Comparison of ENCODE assay signal across 14 cellular contexts in the genomic region with DNA sequence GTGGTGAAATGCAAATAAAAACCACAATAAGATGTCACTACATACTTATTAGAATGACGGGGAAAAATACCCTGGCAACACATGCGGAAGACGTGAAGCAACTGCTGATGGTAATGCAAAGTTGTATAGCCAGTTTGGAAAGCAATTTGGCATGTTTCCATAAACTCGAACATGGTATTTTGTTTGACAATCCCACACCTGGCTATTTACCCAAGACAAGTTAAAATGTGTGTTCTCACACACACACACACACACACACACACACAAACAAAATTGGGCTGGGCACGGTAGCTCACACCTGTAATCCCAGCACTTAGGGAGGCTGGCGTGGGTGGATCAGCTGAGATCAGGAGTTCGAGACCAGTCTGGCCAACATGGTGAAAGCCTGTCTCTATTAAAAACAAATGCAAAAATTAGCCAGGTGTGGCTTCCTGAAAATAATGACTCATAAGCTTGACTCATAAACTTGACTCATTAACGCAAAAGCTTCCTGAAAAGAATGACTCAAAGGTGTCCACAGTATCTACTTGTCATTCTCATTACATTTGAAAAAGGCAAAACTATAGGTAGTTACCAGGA.
DNase-seq lines count a peak whose midpoint lies in the region; ATAC-seq, FAIRE-seq and TF ChIP-seq lines count a peak whose summit lies in the region.
"Had no signal": no experiment of that assay in that cellular context is flagged by ENCODE, and none has a peak within 500 bp of the region (broad histone marks: within the 10 kb centered on the region; RNA-seq: fewer than 3 reads in every experiment).

No MANE protein-coding gene starts in this region.

- no peaks in the 10 kb centered on the region for H3K36me3 ChIP-seq in effector memory CD4-positive, alpha-beta T cell (ENCODE audit: control insufficient read depth, insufficient read depth, low read length)

- no peaks in the 10 kb centered on the region for H3K9me3 ChIP-seq in effector memory CD4-positive, alpha-beta T cell (ENCODE audit: control insufficient read depth, low read length)

- no peak overlapping the region for H3K27ac ChIP-seq in effector memory CD4-positive, alpha-beta T cell (ENCODE audit: insufficient read depth, low read length, poor library complexity, severe bottlenecking)

- no peaks in the 10 kb centered on the region for H3K27me3 Mint-ChIP-seq in stimulated activated naive CD8-positive, alpha-beta T cell treated with anti-CD3 and anti-CD28 coated beads, Interleukin-15, amount 100 ng/mL, for 72 hours
- H3K27me3 Mint-ChIP-seq: activated CD8-positive, alpha-beta memory T cell treated with anti-CD3 and anti-CD28 coated beads, Interleukin-2, amount 10 ng/mL, durations not matched to agents 7 days and 5 days; activated naive CD8-positive, alpha-beta T cell had no signal

- no peak overlapping the region for H3K27ac Mint-ChIP-seq in stimulated activated naive CD8-positive, alpha-beta T cell treated with anti-CD3 and anti-CD28 coated beads, Interleukin-15, amount 100 ng/mL, for 72 hours
- H3K27ac Mint-ChIP-seq: activated CD8-positive, alpha-beta memory T cell treated with anti-CD3 and anti-CD28 coated beads, Interleukin-2, amount 10 ng/mL, durations not matched to agents 7 days and 5 days; activated naive CD8-positive, alpha-beta T cell; stimulated activated effector memory CD8-positive, alpha-beta T cell treated with anti-CD3 and anti-CD28 coated beads, Interleukin-12 subunit alpha, Interleukin-12 subunit beta, amount 100 ng/mL, for 72 hours had no signal

- ATAC-seq in stimulated activated naive CD8-positive, alpha-beta T cell treated with anti-CD3 and anti-CD28 coated beads, Interleukin-15, Interleukin-2, amounts not matched to agents 100 U/mL and 50 U/mL, for 24 hours: peak; percentile 43
- no peak for ATAC-seq in stimulated activated naive CD8-positive, alpha-beta T cell treated with anti-CD3 and anti-CD28 coated beads, Interleukin-15, amount 100 ng/mL, for 72 hours
- ATAC-seq: activated CD8-positive, alpha-beta memory T cell treated with anti-CD3 and anti-CD28 coated beads, Interleukin-2, amount 10 ng/mL, durations not matched to agents 7 days and 5 days; stimulated activated effector memory CD8-positive, alpha-beta T cell treated with anti-CD3 and anti-CD28 coated beads, Interleukin-12 subunit alpha, Interleukin-12 subunit beta, amount 100 ng/mL, for 72 hours had no signal

- no peak for DNase-seq in stimulated activated naive CD8-positive, alpha-beta T cell treated with anti-CD3 and anti-CD28 coated beads, Interleukin-15, Interleukin-2, amounts not matched to agents 100 U/mL and 50 U/mL, for 24 hours
- no peak for DNase-seq in stimulated activated naive CD8-positive, alpha-beta T cell treated with anti-CD3 and anti-CD28 coated beads, Interleukin-15, amount 100 ng/mL, for 72 hours
- DNase-seq in NCI-H748 treated with DMSO at 0.1 percent for 48 hours (lab: John Stamatoyannopoulos, UW) (peak; percentile 90), epithelial cell of esophagus (ENCODE audit: low read depth) (peak; percentile 99), urothelium cell line (ENCODE audit: low spot score) (peak; percentile 25), HK-2 (ENCODE audit: unreplicated experiment) (no peak)
- DNase-seq in activated CD4-positive, alpha-beta T cell treated with anti-CD3 and anti-CD28 coated beads for 4 hours: no peak
- no peak for DNase-seq in effector memory CD4-positive, alpha-beta T cell
- DNase-seq: activated CD8-positive, alpha-beta memory T cell treated with anti-CD3 and anti-CD28 coated beads, Interleukin-2, amount 10 ng/mL, durations not matched to agents 7 days and 5 days; IMR-90; NCI-H1694 treated with DMSO at 0.1 percent for 48 hours had no signal

- H3K9me3 Mint-ChIP-seq in stimulated activated naive CD8-positive, alpha-beta T cell treated with anti-CD3 and anti-CD28 coated beads, Interleukin-15, amount 100 ng/mL, for 72 hours: peaks cover 11 to 15% of the 10 kb centered on the region in 2 donors

- no peaks in the 10 kb centered on the region for H3K4me1 ChIP-seq in effector memory CD4-positive, alpha-beta T cell (ENCODE audit: control insufficient read depth, insufficient read depth, low read length, poor library complexity, severe bottlenecking)

- H3K27me3 ChIP-seq in effector memory CD4-positive, alpha-beta T cell (replicated peaks; ENCODE audit: control insufficient read depth, insufficient read depth, low read length, poor library complexity, severe bottlenecking): no peaks in the 10 kb centered on the region

- H3K4me3 ChIP-seq in epithelial cell of esophagus (ENCODE audit: low read length): no peak overlapping the region
- H3K4me3 ChIP-seq in effector memory CD4-positive, alpha-beta T cell (ENCODE audit: insufficient read depth, low read depth, low read length, poor library complexity, severe bottlenecking): no peak overlapping the region

- peak; percentile 63 for FAIRE-seq in urothelium cell line (lab: Jason Lieb, UNC)
- FAIRE-seq: colon had no signal

- TF ChIP-seq CTCF in epithelial cell of esophagus (IDR thresholded peaks at IDR 0.05; ENCODE audit: insufficient read depth, low read depth, low read length, missing control alignments): no peak

- no peak overlapping the region for H3K4me3 Mint-ChIP-seq in stimulated activated naive CD8-positive, alpha-beta T cell treated with anti-CD3 and anti-CD28 coated beads, Interleukin-15, amount 100 ng/mL, for 72 hours
- H3K4me3 Mint-ChIP-seq: activated CD8-positive, alpha-beta memory T cell treated with anti-CD3 and anti-CD28 coated beads, Interleukin-2, amount 10 ng/mL, durations not matched to agents 7 days and 5 days; activated naive CD8-positive, alpha-beta T cell; stimulated activated effector memory CD8-positive, alpha-beta T cell treated with anti-CD3 and anti-CD28 coated beads, Interleukin-12 subunit alpha, Interleukin-12 subunit beta, amount 100 ng/mL, for 72 hours had no signal

- H3K4me1 Mint-ChIP-seq in stimulated activated naive CD8-positive, alpha-beta T cell treated with anti-CD3 and anti-CD28 coated beads, Interleukin-15, amount 100 ng/mL, for 72 hours: no peaks in the 10 kb centered on the region
- H3K4me1 Mint-ChIP-seq: activated CD8-positive, alpha-beta memory T cell treated with anti-CD3 and anti-CD28 coated beads, Interleukin-2, amount 10 ng/mL, durations not matched to agents 7 days and 5 days; stimulated activated effector memory CD8-positive, alpha-beta T cell treated with anti-CD3 and anti-CD28 coated beads, Interleukin-12 subunit alpha, Interleukin-12 subunit beta, amount 100 ng/mL, for 72 hours had no signal

Comparison
In these comparisons a context has a peak if more than half of its experiments do, and no peak if none do; other contexts are left out.
1. DNase-seq: peak in NCI-H748 treated with DMSO at 0.1 percent for 48 hours (single experiment), epithelial cell of esophagus (single experiment) and urothelium cell line (single experiment); none in stimulated activated naive CD8-positive, alpha-beta T cell treated with anti-CD3 and anti-CD28 coated beads, Interleukin-15, Interleukin-2, amounts not matched to agents 100 U/mL and 50 U/mL, for 24 hours (single experiment), stimulated activated naive CD8-positive, alpha-beta T cell treated with anti-CD3 and anti-CD28 coated beads, Interleukin-15, amount 100 ng/mL, for 72 hours (0 of 2), HK-2 (single experiment), activated CD4-positive, alpha-beta T cell treated with anti-CD3 and anti-CD28 coated beads for 4 hours (0 of 2) and effector memory CD4-positive, alpha-beta T cell (0 of 3).